ENCODE assay signal across 14 cellular contexts in the genomic region with DNA sequence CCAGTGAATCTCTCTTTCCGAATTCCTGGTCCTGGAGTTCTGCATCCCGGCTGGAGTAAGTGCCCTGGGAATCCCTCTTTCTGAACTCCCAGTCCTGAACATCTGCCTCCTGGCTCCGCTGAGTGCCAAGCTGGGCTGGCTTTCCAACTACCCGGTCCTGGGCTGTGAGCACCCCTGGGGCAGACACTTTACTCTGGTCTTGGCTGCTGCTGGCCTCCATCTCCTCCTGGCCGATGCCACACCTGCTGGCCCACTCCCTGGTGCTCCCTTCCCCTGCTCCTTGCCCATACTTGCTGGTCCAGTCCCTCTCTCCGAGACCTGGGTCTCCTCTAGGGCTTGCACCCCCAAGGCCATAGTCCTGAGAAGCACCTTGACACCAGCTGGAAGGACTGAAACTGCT. TPM values are rescaled to one million over a fixed set of nuclear protein-coding genes. Genes with fewer than 3 reads are reported as not detected.
DNase-seq lines count a peak whose midpoint lies in the region; ATAC-seq and TF ChIP-seq lines count a peak whose summit lies in the region.
"Had no signal": no experiment of that assay in that cellular context is flagged by ENCODE, and none has a peak within 500 bp of the region (broad histone marks: within the 10 kb centered on the region; RNA-seq: fewer than 3 reads in every experiment).

No MANE protein-coding gene starts in this region.

- in situ Hi-C loops in gastrocnemius medialis (cut with MboI; ENCODE audit: low sequenced_read_pairs in 4 of 4): no loop called here

- peak overlapping the region; percentile 62 for H3K4me3 ChIP-seq in AG10803 (ENCODE audit: low read length)
- peak overlapping the region in 1 of 2 donors; percentile 51 for H3K4me3 ChIP-seq in ascending aorta
- H3K4me3 ChIP-seq in foreskin fibroblast (ENCODE audit: low read depth in 1 of 2, low read length in 2 of 2): peak overlapping the region; percentile 50 to 58
- peak overlapping the region; percentile 52 to 82 (median 66) for H3K4me3 ChIP-seq in gastrocnemius medialis

- H3K36me3 ChIP-seq in ascending aorta: peaks cover 40 to 80% of the 10 kb centered on the region in 2 donors
- H3K36me3 ChIP-seq in gastrocnemius medialis: peaks cover 0 to 53% of the 10 kb centered on the region in 2 donors

- peak overlapping the region; percentile 75 to 95 for H3K27ac ChIP-seq in ascending aorta
- H3K27ac ChIP-seq in gastrocnemius medialis: peak overlapping the region; percentile 92 to 99 (median 98)
- H3K27ac ChIP-seq: HL-60 had no signal

- H3K9me3 ChIP-seq in ascending aorta (no peaks in the 10 kb centered on the region), gastrocnemius medialis (no peaks in the 10 kb centered on the region)

- TF ChIP-seq CTCF in AG10803 (conservative IDR thresholded peaks at IDR 0.05; ENCODE audit: low read length) (no peak), ascending aorta (IDR thresholded peaks at IDR 0.05) (no peak), foreskin fibroblast (IDR thresholded peaks at IDR 0.05; ENCODE audit: low read depth, low read length) (no peak), gastrocnemius medialis (IDR thresholded peaks at IDR 0.05 in 4 of 5, conservative IDR thresholded peaks at IDR 0.05 in 1 of 5) (no peak)

- intact Hi-C loops in ascending aorta (cut with DNase I): no loop called here
- intact Hi-C loops in gastrocnemius medialis (cut with DNase I; ENCODE audit: low total_unique reads): no loop called here

- DNase-seq in AG10803 (ENCODE audit: low read depth) (no peak), ascending aorta (ENCODE audit: low spot score in 2 of 2) (no peak), foreskin fibroblast (no peak), gastrocnemius medialis (peak in 1 of 2 donors; percentile 61), iPS-NIHi11 (ENCODE audit: low spot score) (no peak), amygdala (lab: John Stamatoyannopoulos, UW) (no peak)
- DNase-seq: activated T-cell treated with anti-CD3 and anti-CD28 coated beads, Interleukin-2, amount 50 U/mL, for 1 hour; SHP77 treated with DMSO at 0.1 percent for 48 hours; WERI-Rb-1 had no signal

- TF ChIP-seq POLR2A in gastrocnemius medialis (IDR thresholded peaks at IDR 0.05): no peak

- no peak for ATAC-seq in gastrocnemius medialis
- no peak for ATAC-seq in GM19324 (IDR thresholded peaks at IDR 0.05; ENCODE audit: low FRiP score, unreplicated experiment)
- ATAC-seq in HG02970 (IDR thresholded peaks at IDR 0.05; ENCODE audit: low FRiP score, unreplicated experiment): no peak

- no peaks in the 10 kb centered on the region for H3K27me3 ChIP-seq in ascending aorta
- H3K27me3 ChIP-seq in gastrocnemius medialis: no peaks in the 10 kb centered on the region

- H3K4me1 ChIP-seq in ascending aorta (peaks cover 13 to 47% of the 10 kb centered on the region in 2 donors), gastrocnemius medialis (peaks cover 74% of the 10 kb centered on the region in 2 donors)

RNA-seq across cellular contexts. Expression of a gene that starts 14.7 kb away (rescaled TPM):
- 131 TPM for total RNA-seq in ascending aorta
- 100 to 1,000 TPM in 3 of 4 donors, 10 to 100 TPM in 1; 98.5 to 165 (median 125) TPM for total RNA-seq in gastrocnemius medialis

RNA-seq across cellular contexts. Expression of a gene that starts 25.6 kb away (rescaled TPM):
- total RNA-seq in ascending aorta (110 TPM), gastrocnemius medialis (100 to 1,000 TPM in 3 of 4 donors, 10 to 100 TPM in 1; 76.6 to 155 (median 137) TPM)

RNA-seq across cellular contexts. Expression of a gene that starts 28.1 kb away (rescaled TPM):
- total RNA-seq in ascending aorta: not detected
- not detected for total RNA-seq in gastrocnemius medialis
- total RNA-seq: lower leg skin, pulmonary artery endothelial cell had no signal
